In the genomic region with DNA sequence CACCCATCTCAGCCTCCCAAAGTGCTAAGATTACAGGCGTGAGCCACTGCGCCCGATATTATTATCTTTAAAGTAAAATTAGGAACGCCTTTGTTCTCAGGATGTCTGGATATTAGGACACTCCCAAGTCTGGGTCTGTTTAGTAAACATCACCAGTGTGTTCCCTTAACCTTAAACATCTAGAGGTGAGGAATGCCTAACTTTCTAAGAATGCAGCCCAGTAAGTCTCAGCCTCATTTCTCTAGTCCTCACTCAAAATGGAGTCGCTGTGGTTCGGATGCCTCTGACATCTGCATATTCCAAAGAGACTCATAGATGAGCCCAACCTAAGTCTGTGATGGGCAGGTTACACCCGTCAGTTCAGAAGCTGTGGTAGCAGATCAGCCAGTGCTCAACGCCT, we compare ENCODE assay signal across 9 cellular contexts. TPM values are rescaled to one million over a fixed set of nuclear protein-coding genes. Genes with fewer than 3 reads are reported as not detected.
"Had no signal": no experiment of that assay in that cellular context is flagged by ENCODE, and none has a peak within 500 bp of the region (broad histone marks: within the 10 kb centered on the region; RNA-seq: fewer than 3 reads in every experiment).

No MANE protein-coding gene starts in this region.

- H3K4me3 ChIP-seq: K562 had no signal

- DNase-seq: IMR-90, KBM-7, KG1 had no signal

- H3K9ac ChIP-seq: KMS-11 had no signal

- H3K4me2 ChIP-seq: KMS-11 had no signal

- H3K27ac ChIP-seq: HL-60, KMS-11 had no signal

- ATAC-seq: HepG2, K562 had no signal

RNA-seq across cellular contexts. Expression of a gene that starts 4.3 kb away (rescaled TPM):
- total RNA-seq: HepG2, HT-29, K562 had no signal
- polyA plus RNA-seq: HepG2, IgD-negative memory B cell, K562 had no signal
